Comparison of ENCODE assay signal across 8 cellular contexts in genomic region chr1:218531936-218532335, GRCh38.
"Had no signal": no experiment of that assay in that cellular context is flagged by ENCODE, and none has a peak within 500 bp of the region (broad histone marks: within the 10 kb centered on the region; RNA-seq: fewer than 3 reads in every experiment).

No MANE protein-coding gene starts in this region.

- H3K27ac ChIP-seq: GM23248 had no signal

- FAIRE-seq: HepG2, K562 had no signal

- ATAC-seq: HCT116, HepG2, K562 had no signal

- H3K9me3 ChIP-seq: HAP-1 had no signal

- DNase-seq: GM23248, GOT3, H7, HFFc6 had no signal

- H3K36me3 ChIP-seq: HAP-1 had no signal

- H3K4me1 ChIP-seq: HAP-1 had no signal

- H2AFZ ChIP-seq: GM23248 had no signal

- H3K9ac ChIP-seq: GM23248 had no signal

- H3K4me3 ChIP-seq: GM23248, HAP-1, K562 had no signal
